In genomic region chr3:17707813-17708543, GRCh38 we compare ENCODE assay signal across 1 cellular context.
TF ChIP-seq lines count a peak whose summit lies in the region.

No MANE protein-coding gene starts in this region.

TF ChIP-seq in WTC11, 78 proteins besides CTCF, POLR2A, EP300 and RAD21 (continued from another document):
- TF ChIP-seq ATF6 (CRISPR knock-in tag; IDR thresholded peaks at IDR 0.05) (no peak), ELF4 (CRISPR knock-in tag; IDR thresholded peaks at IDR 0.05; ENCODE audit: low read depth) (no peak), ZNF121 (CRISPR knock-in tag; IDR thresholded peaks at IDR 0.05) (no peak), TEAD4 (CRISPR knock-in tag; IDR thresholded peaks at IDR 0.05) (no peak)
TF ChIP-seq in WTC11: peak in this region for 0.
